25 cellular contexts compared by ENCODE assay signal in genomic region chr5:2334686-2335085, GRCh38.
DNase-seq lines count a peak whose midpoint lies in the region; ATAC-seq and TF ChIP-seq lines count a peak whose summit lies in the region.
"Had no signal": no experiment of that assay in that cellular context is flagged by ENCODE, and none has a peak within 500 bp of the region (broad histone marks: within the 10 kb centered on the region; RNA-seq: fewer than 3 reads in every experiment).

No MANE protein-coding gene starts in this region.

- DNase-seq in G401 (ENCODE audit: low spot score) (peak; percentile 4), NCI-H146 treated with DMSO at 0.1 percent for 48 hours (lab: John Stamatoyannopoulos, UW; ENCODE audit: unreplicated experiment) (peak; percentile 36), SW480 (ENCODE audit: low spot score) (peak; percentile 68), HK-2 (ENCODE audit: unreplicated experiment) (no peak), SJCRH30 (no peak)
- DNase-seq in activated CD8-positive, alpha-beta memory T cell treated with anti-CD3 and anti-CD28 coated beads for 24 hours = no peak
- DNase-seq: activated CD4-positive, alpha-beta T cell treated with anti-CD3 and anti-CD28 coated beads, Interleukin-2, amount 50 U/mL, for 1 hour; activated CD8-positive, alpha-beta memory T cell treated with anti-CD3 and anti-CD28 coated beads, Interleukin-2, amount 50 U/mL, for 48 hours; activated effector memory CD4-positive, alpha-beta T cell treated with anti-CD3 and anti-CD28 coated beads, Interleukin-2, amount 50 U/mL, for 16 hours; activated naive CD8-positive, alpha-beta T cell treated with anti-CD3 and anti-CD28 coated beads, Interleukin-2, amount 50 U/mL, for 24 hours; brain microvascular endothelial cell; CD4-positive, CD25-positive, alpha-beta regulatory T cell; DMS 273 treated with DMSO at 0.1 percent for 48 hours; esophagus squamous epithelium; kidney glomerular epithelial cell; mesenchymal stem cell; naive thymus-derived CD4-positive, alpha-beta T cell; NCI-H1694 treated with DMSO at 0.1 percent for 48 hours; stimulated activated naive CD4-positive, alpha-beta T cell; T-helper 17 cell had no signal

- no peak for ATAC-seq in HG03442 (IDR thresholded peaks at IDR 0.05; ENCODE audit: unreplicated experiment)
- ATAC-seq: activated naive CD8-positive, alpha-beta T cell treated with anti-CD3 and anti-CD28 coated beads, Interleukin-2, amount 50 U/mL, for 24 hours; naive thymus-derived CD4-positive, alpha-beta T cell; T-helper 17 cell had no signal

- H3K27ac ChIP-seq in parathyroid adenoma = no peak overlapping the region
- H3K27ac ChIP-seq in SJCRH30 = no peak overlapping the region
- H3K27ac ChIP-seq: brain microvascular endothelial cell, esophagus squamous epithelium, SJSA1, skin epidermis, thoracic aorta had no signal

- TF ChIP-seq CTCF in parathyroid adenoma (IDR thresholded peaks at IDR 0.05) = no peak

- peak overlapping the region; percentile 9 for H3K4me2 ChIP-seq in parathyroid adenoma (ENCODE audit: low read length)

- H3K4me1 ChIP-seq in parathyroid adenoma = no peaks in the 10 kb centered on the region
- no peaks in the 10 kb centered on the region for H3K4me1 ChIP-seq in SJCRH30
- H3K4me1 ChIP-seq: esophagus squamous epithelium, SJSA1 had no signal

- in situ Hi-C loops in G401 (cut with HindIII; ENCODE audit: low sequenced_read_pairs) = no loop called here

- H2AFZ ChIP-seq in parathyroid adenoma = no peak overlapping the region

- H3K9me3 ChIP-seq in parathyroid adenoma (ENCODE audit: control insufficient read depth, low read length) = no peaks in the 10 kb centered on the region
- no peaks in the 10 kb centered on the region for H3K9me3 ChIP-seq in SJCRH30 (replicated peaks)
- H3K9me3 ChIP-seq: esophagus squamous epithelium, thoracic aorta had no signal

- H3K4me3 ChIP-seq in parathyroid adenoma (ENCODE audit: low read depth, low read length) (no peak overlapping the region), SJCRH30 (no peak overlapping the region)
- H3K4me3 ChIP-seq: esophagus squamous epithelium, SJSA1, skin epidermis, thoracic aorta had no signal

- no peaks in the 10 kb centered on the region for H3K27me3 ChIP-seq in parathyroid adenoma (ENCODE audit: control insufficient read depth, insufficient read depth, low read length)
- H3K27me3 ChIP-seq in SJCRH30 = no peaks in the 10 kb centered on the region
- H3K27me3 ChIP-seq: brain microvascular endothelial cell, SJSA1 had no signal

- no peaks in the 10 kb centered on the region for H3K79me2 ChIP-seq in parathyroid adenoma

- H3K9ac ChIP-seq in parathyroid adenoma = no peak overlapping the region

- no peaks in the 10 kb centered on the region for H3K36me3 ChIP-seq in parathyroid adenoma (ENCODE audit: control insufficient read depth, insufficient read depth, low read length)
- H3K36me3 ChIP-seq in SJCRH30 = no peaks in the 10 kb centered on the region
- H3K36me3 ChIP-seq: brain microvascular endothelial cell, esophagus squamous epithelium, SJSA1, thoracic aorta had no signal

Comparison
In these comparisons a context has a peak if more than half of its experiments do, and no peak if none do; other contexts are left out.
1. DNase-seq: peak in G401 (single experiment), NCI-H146 treated with DMSO at 0.1 percent for 48 hours (single experiment) and SW480 (single experiment); none in HK-2 (single experiment), SJCRH30 (0 of 2) and activated CD8-positive, alpha-beta memory T cell treated with anti-CD3 and anti-CD28 coated beads for 24 hours (single experiment).